Comparison of ENCODE assay signal across 8 cellular contexts in the genomic region with DNA sequence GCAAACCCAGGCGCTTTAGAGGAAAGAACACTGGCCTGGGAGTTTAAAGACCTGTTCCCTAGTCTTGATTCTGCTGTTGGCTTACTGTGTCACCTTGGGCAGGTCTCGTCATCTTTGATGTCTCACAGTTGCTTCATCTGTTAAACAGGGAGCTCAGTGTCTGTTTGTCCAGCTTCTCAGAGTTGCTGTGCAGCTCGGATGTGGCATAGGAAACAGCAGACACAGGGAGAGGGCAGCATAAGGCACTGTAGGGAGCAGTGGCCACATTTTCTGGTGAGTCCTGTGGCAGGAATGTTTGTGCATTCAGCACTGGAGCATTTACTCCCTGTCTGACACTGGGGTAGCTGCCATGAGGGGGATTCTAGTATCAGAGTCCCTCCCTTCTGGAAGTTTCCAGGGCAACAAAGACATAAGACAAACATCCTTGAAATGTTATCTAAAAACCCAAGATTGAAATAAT. TPM values are rescaled to one million over a fixed set of nuclear protein-coding genes. Genes with fewer than 3 reads are reported as not detected.
DNase-seq lines count a peak whose midpoint lies in the region; TF ChIP-seq lines count a peak whose summit lies in the region.
"Had no signal": no experiment of that assay in that cellular context is flagged by ENCODE, and none has a peak within 500 bp of the region (broad histone marks: within the 10 kb centered on the region; RNA-seq: fewer than 3 reads in every experiment).

No MANE protein-coding gene starts in this region.

- TF ChIP-seq CTCF in GM12875 (IDR thresholded peaks at IDR 0.05; ENCODE audit: borderline replicate concordance, insufficient read depth, low read depth, low read length): no peak

- peak overlapping the region; percentile 95 for H3K4me3 ChIP-seq in GM12875 (ENCODE audit: low read depth, low read length)
- H3K4me3 ChIP-seq in skeletal muscle satellite cell (ENCODE audit: low read length): peak overlapping the region; percentile 95

- peaks cover 32% of the 10 kb centered on the region for H3K36me3 ChIP-seq in skeletal muscle satellite cell (ENCODE audit: insufficient read depth, low read length)

- H3K9ac ChIP-seq in skeletal muscle satellite cell (ENCODE audit: low read depth, low read length): peak overlapping the region; percentile 90

- peak overlapping the region; percentile 93 for H3K4me2 ChIP-seq in skeletal muscle satellite cell (ENCODE audit: low read length)

- peaks cover 26% of the 10 kb centered on the region for H3K4me1 ChIP-seq in skeletal muscle satellite cell (ENCODE audit: control insufficient read depth, insufficient read depth, low read length)

- H3K9me3 ChIP-seq in skeletal muscle satellite cell (replicated peaks; ENCODE audit: low read length): no peaks in the 10 kb centered on the region

- peak; percentile 43 for DNase-seq in RPMI8226
- DNase-seq in fibroblast of gingiva (ENCODE audit: low read depth): peak; percentile 31
- no peak for DNase-seq in NCI-H1436 treated with DMSO at 0.1 percent for 48 hours (lab: John Stamatoyannopoulos, UW)
- no peak for DNase-seq in NCI-H2171 (lab: John Stamatoyannopoulos, UW)
- DNase-seq in UCSD-AML1 (lab: John Stamatoyannopoulos, UW; ENCODE audit: unreplicated experiment): no peak

- no peaks in the 10 kb centered on the region for H3K27me3 ChIP-seq in skeletal muscle satellite cell (ENCODE audit: control insufficient read depth, insufficient read depth, low read length)

RNA-seq across cellular contexts. Expression of gene REPIN1, which starts 2.0 kb away (rescaled TPM):
- 38.7 and 40.1 TPM in 2 replicates for total RNA-seq in skeletal muscle satellite cell (2012; rRNA removed)

RNA-seq across cellular contexts. Expression of gene ZNF775, which starts 8.5 kb away (rescaled TPM):
- 3.0 and 3.3 TPM in 2 replicates for total RNA-seq in skeletal muscle satellite cell (2012; rRNA removed)

RNA-seq across cellular contexts. Expression of gene RARRES2, which starts 29.2 kb away (rescaled TPM):
- under 0.01 and 9.6 TPM in 2 replicates for total RNA-seq in skeletal muscle satellite cell (2012; rRNA removed)
- total RNA-seq: H4 had no signal

RNA-seq across cellular contexts. Expression of gene ACTR3C, which starts 47.3 kb away (rescaled TPM):
- total RNA-seq in skeletal muscle satellite cell (2012; rRNA removed): not detected in 2 replicates

RNA-seq across cellular contexts. Expression of gene LRRC61, which starts 47.5 kb away (rescaled TPM):
- 0.76 and 0.87 TPM in 2 replicates for total RNA-seq in skeletal muscle satellite cell (2012; rRNA removed)
- total RNA-seq: H4 had no signal

Comparison
In these comparisons a context has a peak if more than half of its experiments do, and no peak if none do; other contexts are left out.
1. DNase-seq: peak in RPMI8226 (single experiment) and fibroblast of gingiva (single experiment); none in NCI-H1436 treated with DMSO at 0.1 percent for 48 hours (single experiment), NCI-H2171 (single experiment) and UCSD-AML1 (single experiment).